ENCODE assay signal across 16 cellular contexts in genomic region chr11:24375896-24376295, GRCh38.
"Had no signal": no experiment of that assay in that cellular context is flagged by ENCODE, and none has a peak within 500 bp of the region (broad histone marks: within the 10 kb centered on the region; RNA-seq: fewer than 3 reads in every experiment).

No MANE protein-coding gene starts in this region.

- H3K4me1 ChIP-seq: gastroesophageal sphincter, left ventricle myocardium inferior, lower lobe of right lung had no signal

- H3K4me3 ChIP-seq: gastroesophageal sphincter, left ventricle myocardium inferior, lower lobe of right lung had no signal

- DNase-seq: effector memory CD8-positive, alpha-beta T cell; erythroblast; glutamatergic neuron; immature natural killer cell; kidney; left cardiac atrium; left ventricle myocardium inferior; lower lobe of right lung; naive B cell; posterior cingulate gyrus; stimulated activated naive CD4-positive, alpha-beta T cell; trophoblast cell had no signal

- H3K36me3 ChIP-seq: gastroesophageal sphincter, left ventricle myocardium inferior, lower lobe of right lung had no signal

- H3K27me3 ChIP-seq: gastroesophageal sphincter had no signal

- H3K27ac ChIP-seq: gastroesophageal sphincter, left ventricle myocardium inferior, lower lobe of right lung had no signal

- H3K9me3 ChIP-seq: gastroesophageal sphincter, left ventricle myocardium inferior, lower lobe of right lung had no signal

- FAIRE-seq: colon, endothelial cell of umbilical vein, kidney had no signal

- ATAC-seq: effector memory CD8-positive, alpha-beta T cell; gastroesophageal sphincter; left cardiac atrium; lower lobe of right lung; sciatic nerve had no signal
